15 cellular contexts compared by ENCODE assay signal in genomic region chr6:143607959-143608358, GRCh38.
DNase-seq lines count a peak whose midpoint lies in the region; ATAC-seq and TF ChIP-seq lines count a peak whose summit lies in the region.
"Had no signal": no experiment of that assay in that cellular context is flagged by ENCODE, and none has a peak within 500 bp of the region (broad histone marks: within the 10 kb centered on the region; RNA-seq: fewer than 3 reads in every experiment).

No MANE protein-coding gene starts in this region.

- TF ChIP-seq CTCF in VCaP (conservative IDR thresholded peaks at IDR 0.05) (no peak), nephron progenitor cell (IDR thresholded peaks at IDR 0.05) (no peak)

- H3K9me3 Mint-ChIP-seq in nephron progenitor cell, result peaks cover 4% of the 10 kb centered on the region
- H3K9me3 Mint-ChIP-seq in activated naive CD8-positive, alpha-beta T cell treated with anti-CD3 and anti-CD28 coated beads, Interleukin-2, amount 50 U/mL, for 24 hours, result no peaks in the 10 kb centered on the region

- no peaks in the 10 kb centered on the region for H3K36me3 Mint-ChIP-seq in nephron progenitor cell (ENCODE audit: low read depth)
- H3K36me3 Mint-ChIP-seq in activated naive CD8-positive, alpha-beta T cell treated with anti-CD3 and anti-CD28 coated beads, Interleukin-2, amount 50 U/mL, for 24 hours (ENCODE audit: low read depth), result no peaks in the 10 kb centered on the region

- DNase-seq in DMS79 (lab: John Stamatoyannopoulos, UW), result peak; percentile 10
- DNase-seq in NCI-H1417 (lab: John Stamatoyannopoulos, UW), result peak in 2 of 3 experiments; percentile 53 to 91
- peak; percentile 8 for DNase-seq in nephron progenitor cell
- no peak for DNase-seq in putamen (ENCODE audit: low spot score)
- no peak for DNase-seq in NK-92 treated with Interleukin-12 subunit alpha and Interleukin-12 subunit beta, amount 100 ng/mL, for 24 hours (lab: John Stamatoyannopoulos, UW)
- DNase-seq in activated naive CD8-positive, alpha-beta T cell treated with anti-CD3 and anti-CD28 coated beads, Interleukin-2, amount 50 U/mL, for 24 hours, result no peak
- no peak for DNase-seq in NCI-H1436 treated with DMSO at 0.1 percent for 48 hours (lab: John Stamatoyannopoulos, UW)
- DNase-seq: activated effector memory CD4-positive, alpha-beta T cell treated with Interleukin-2 at 50 U/mL for 16 hours; GF-D8; MG63; sigmoid colon; stimulated activated CD4-positive, alpha-beta T cell treated with anti-CD3 and anti-CD28 coated beads, Interleukin-2, amount 100 ng/mL, for 48 hours; T-helper 2 cell had no signal

- H3K4me3 Mint-ChIP-seq in nephron progenitor cell, result no peak overlapping the region
- no peak overlapping the region for H3K4me3 Mint-ChIP-seq in activated naive CD8-positive, alpha-beta T cell treated with anti-CD3 and anti-CD28 coated beads, Interleukin-2, amount 50 U/mL, for 24 hours

- peaks cover 33% of the 10 kb centered on the region for H3K4me1 Mint-ChIP-seq in nephron progenitor cell
- H3K4me1 Mint-ChIP-seq in activated naive CD8-positive, alpha-beta T cell treated with anti-CD3 and anti-CD28 coated beads, Interleukin-2, amount 50 U/mL, for 24 hours, result peaks cover 14% of the 10 kb centered on the region

- no peaks in the 10 kb centered on the region for H3K27me3 Mint-ChIP-seq in nephron progenitor cell (ENCODE audit: low read depth, poor library complexity)
- no peaks in the 10 kb centered on the region for H3K27me3 Mint-ChIP-seq in activated naive CD8-positive, alpha-beta T cell treated with anti-CD3 and anti-CD28 coated beads, Interleukin-2, amount 50 U/mL, for 24 hours

- H3K27ac Mint-ChIP-seq in nephron progenitor cell, result no peak overlapping the region
- no peak overlapping the region for H3K27ac Mint-ChIP-seq in activated naive CD8-positive, alpha-beta T cell treated with anti-CD3 and anti-CD28 coated beads, Interleukin-2, amount 50 U/mL, for 24 hours

- no peak for ATAC-seq in activated naive CD8-positive, alpha-beta T cell treated with anti-CD3 and anti-CD28 coated beads, Interleukin-2, amount 50 U/mL, for 24 hours
- ATAC-seq: HepG2 had no signal

- H3K27ac ChIP-seq in VCaP, result peak overlapping the region; percentile 63
- H3K27ac ChIP-seq: sigmoid colon had no signal

Comparison
In these comparisons a context has a peak if more than half of its experiments do, and no peak if none do; other contexts are left out.
1. DNase-seq: peak in DMS79 (single experiment), NCI-H1417 (2 of 3) and nephron progenitor cell (single experiment); none in putamen (single experiment), NK-92 treated with Interleukin-12 subunit alpha and Interleukin-12 subunit beta, amount 100 ng/mL, for 24 hours (single experiment), activated naive CD8-positive, alpha-beta T cell treated with anti-CD3 and anti-CD28 coated beads, Interleukin-2, amount 50 U/mL, for 24 hours (single experiment) and NCI-H1436 treated with DMSO at 0.1 percent for 48 hours (single experiment).